Comparison of ENCODE assay signal across 14 cellular contexts in genomic region chr20:1874534-1875168, GRCh38. TPM values are rescaled to one million over a fixed set of nuclear protein-coding genes. Genes with fewer than 3 reads are reported as not detected.
A peak's percentile ranks its signal among the peaks of the same experiment; 100 is the strongest.
DNase-seq lines count a peak whose midpoint lies in the region; ATAC-seq, FAIRE-seq and TF ChIP-seq lines count a peak whose summit lies in the region.
"Had no signal": no experiment of that assay in that cellular context is flagged by ENCODE, and none has a peak within 500 bp of the region (broad histone marks: within the 10 kb centered on the region; RNA-seq: fewer than 3 reads in every experiment).

No MANE protein-coding gene starts in this region.

- H3K27ac Mint-ChIP-seq in glutamatergic neuron (ENCODE audit: unreplicated experiment), result no peak overlapping the region
- no peak overlapping the region for H3K27ac Mint-ChIP-seq in osteocyte (ENCODE audit: unreplicated experiment)

- H3K27me3 Mint-ChIP-seq in glutamatergic neuron (ENCODE audit: unreplicated experiment), result peaks cover 4% of the 10 kb centered on the region
- H3K27me3 Mint-ChIP-seq in osteocyte (ENCODE audit: unreplicated experiment), result peaks cover 8% of the 10 kb centered on the region

- H3K9me3 Mint-ChIP-seq in glutamatergic neuron (ENCODE audit: unreplicated experiment) (peaks cover 2% of the 10 kb centered on the region), osteocyte (ENCODE audit: unreplicated experiment) (no peaks in the 10 kb centered on the region)

- TF ChIP-seq CTCF in lower lobe of right lung (IDR thresholded peaks at IDR 0.05), result no peak
- TF ChIP-seq CTCF in glutamatergic neuron (IDR thresholded peaks at IDR 0.05; ENCODE audit: partially characterized antibody, unreplicated experiment), result no peak
- no peak for TF ChIP-seq CTCF in osteocyte (IDR thresholded peaks at IDR 0.05)

- H3K4me1 Mint-ChIP-seq in glutamatergic neuron (ENCODE audit: low read depth, unreplicated experiment) (peaks cover 8% of the 10 kb centered on the region), osteocyte (ENCODE audit: unreplicated experiment) (no peaks in the 10 kb centered on the region)

- DNase-seq in AML-193 (lab: John Stamatoyannopoulos, UW), result peak; percentile 79 to 81
- peak; percentile 87 for DNase-seq in MV-4-11 (lab: John Stamatoyannopoulos, UW)
- DNase-seq in lower lobe of right lung, result peak; percentile 86
- DNase-seq in glutamatergic neuron, result no peak
- DNase-seq in GM19239 (ENCODE audit: insufficient read length, low spot score), result no peak
- DNase-seq in AG20443 (ENCODE audit: low spot score), result no peak
- no peak for DNase-seq in osteocyte (ENCODE audit: extremely low spot score, unreplicated experiment)
- DNase-seq: activated CD4-positive, alpha-beta T cell treated with anti-CD3 and anti-CD28 coated beads, Interleukin-2, amount 50 U/mL, for 48 hours; activated effector memory CD4-positive, alpha-beta T cell treated with Interleukin-2 at 50 U/mL for 16 hours; NCI-H345; stimulated activated CD8-positive, alpha-beta memory T cell treated with anti-CD3 and anti-CD28 coated beads, Interleukin-4, amount 100 ng/mL, for 48 hours had no signal

- peak; percentile 54 to 64 for ATAC-seq in lower lobe of right lung
- ATAC-seq: Panc1 had no signal

- H3K27ac ChIP-seq in cingulate gyrus (ENCODE audit: low read depth, low read length), result peak overlapping the region; percentile 63
- H3K27ac ChIP-seq in lower lobe of right lung, result no peak overlapping the region

- H3K27me3 ChIP-seq in lower lobe of right lung (ENCODE audit: low read depth), result peaks cover 41% of the 10 kb centered on the region
- H3K27me3 ChIP-seq: upper lobe of left lung had no signal

- no peak for FAIRE-seq in GM19239 (lab: Jason Lieb, UNC)

- H3K4me3 ChIP-seq in lower lobe of right lung, result no peak overlapping the region
- H3K4me3 ChIP-seq: upper lobe of left lung had no signal

- H3K4me1 ChIP-seq in lower lobe of right lung, result no peaks in the 10 kb centered on the region

- intact Hi-C loops in lower lobe of right lung (cut with DNase I), result no loop called here

- no peaks in the 10 kb centered on the region for H3K36me3 Mint-ChIP-seq in glutamatergic neuron (ENCODE audit: unreplicated experiment)
- no peaks in the 10 kb centered on the region for H3K36me3 Mint-ChIP-seq in osteocyte (ENCODE audit: unreplicated experiment)

- H3K4me3 Mint-ChIP-seq in glutamatergic neuron (ENCODE audit: unreplicated experiment) (no peak overlapping the region), osteocyte (ENCODE audit: unreplicated experiment) (no peak overlapping the region)

- no peaks in the 10 kb centered on the region for H3K9me3 ChIP-seq in lower lobe of right lung
- H3K9me3 ChIP-seq: upper lobe of left lung had no signal

- H3K36me3 ChIP-seq in lower lobe of right lung, result no peaks in the 10 kb centered on the region
- H3K36me3 ChIP-seq: upper lobe of left lung had no signal

RNA-seq across cellular contexts. Expression of gene SIRPA, which starts 20.6 kb away (rescaled TPM):
- total RNA-seq in lower lobe of right lung (130 TPM), glutamatergic neuron (ENCODE audit: unreplicated experiment) (0.34 TPM), osteocyte (12.4 and 13.0 TPM in 2 replicates)

Comparison
In these comparisons a context has a peak if more than half of its experiments do, and no peak if none do; other contexts are left out.
1. DNase-seq: peak in AML-193 (2 of 2), MV-4-11 (single experiment) and lower lobe of right lung (single experiment); none in glutamatergic neuron (single experiment), GM19239 (single experiment), AG20443 (single experiment) and osteocyte (single experiment).